2 cellular contexts compared by ENCODE assay signal in the genomic region with DNA sequence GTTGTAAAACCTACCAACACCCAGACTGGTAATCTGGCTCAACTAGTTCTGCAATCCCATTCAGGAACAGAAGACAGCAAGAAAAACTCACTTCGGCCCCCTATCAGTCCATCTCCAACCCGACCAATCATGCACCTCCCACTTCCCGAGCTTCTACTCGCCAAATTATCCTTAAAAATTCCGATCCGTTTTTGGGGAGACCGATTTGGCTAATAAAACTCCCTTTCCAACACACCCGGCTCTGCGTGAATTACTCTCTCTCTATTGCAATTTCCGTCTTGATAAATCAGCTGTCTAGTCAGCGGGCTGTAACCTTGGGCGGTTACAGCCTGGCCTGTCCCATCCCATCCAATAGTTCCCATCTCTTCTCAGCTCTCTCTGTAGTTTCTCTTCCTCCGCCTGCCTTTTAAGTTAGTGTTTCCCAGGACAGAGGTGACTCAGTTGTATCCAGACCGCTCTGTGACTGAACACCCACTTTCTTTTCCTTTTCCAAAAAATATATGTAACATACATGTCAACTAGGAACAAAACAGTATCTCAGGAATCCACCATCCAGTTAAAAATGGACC.
TF ChIP-seq lines count a peak whose summit lies in the region.

No MANE protein-coding gene starts in this region.

TF ChIP-seq in H1, 55 proteins besides CTCF, POLR2A, EP300 and RAD21:
- TF ChIP-seq SIN3A (conservative IDR thresholded peaks at IDR 0.05 in 1 of 2, IDR thresholded peaks at IDR 0.05 in 1 of 2; ENCODE audit: low read depth in 1 of 2, low read length in 2 of 2) (0 out of 4 replicates have a peak, but pooled peaks of 1 of the 2 experiments have one; percentile 44), SUZ12 (IDR thresholded peaks at IDR 0.05; ENCODE audit: low read length) (no peak)

TF ChIP-seq in HEK293T, 16 proteins besides CTCF, POLR2A, EP300 and RAD21:
- TF ChIP-seq BHLHE40 (IDR thresholded peaks at IDR 0.05; ENCODE audit: borderline replicate concordance) = no peak
- no peak for TF ChIP-seq HDGF (IDR thresholded peaks at IDR 0.05; ENCODE audit: borderline replicate concordance)
- no peak for TF ChIP-seq ELF4 (IDR thresholded peaks at IDR 0.05)
- TF ChIP-seq ARNT (IDR thresholded peaks at IDR 0.05) = no peak
- no peak for TF ChIP-seq FOXA1 (IDR thresholded peaks at IDR 0.05)
